Comparison of ENCODE assay signal across 26 cellular contexts in the genomic region with DNA sequence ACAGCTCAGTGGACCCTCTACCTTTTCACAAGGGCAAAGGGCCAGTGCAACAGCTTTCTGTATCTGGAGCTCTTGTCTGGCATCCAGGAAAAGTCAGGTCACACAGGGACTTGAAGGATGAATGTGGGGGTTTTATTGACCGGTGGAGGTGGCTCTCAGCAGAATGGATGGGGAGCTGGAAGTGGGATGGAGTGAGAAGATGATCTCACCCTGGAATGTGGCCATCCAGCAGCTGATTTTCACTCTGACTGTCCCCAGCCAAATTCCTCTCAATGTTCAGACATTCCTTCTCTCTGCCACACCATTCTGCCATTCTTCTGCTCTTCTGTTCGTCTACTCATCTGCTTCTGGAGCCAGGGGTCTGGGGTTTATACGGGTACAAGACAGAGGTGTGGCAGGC.
"Had no signal": no experiment of that assay in that cellular context is flagged by ENCODE, and none has a peak within 500 bp of the region (broad histone marks: within the 10 kb centered on the region; RNA-seq: fewer than 3 reads in every experiment).

No MANE protein-coding gene starts in this region.

- H3K27me3 Mint-ChIP-seq: activated CD4-positive, alpha-beta memory T cell treated with anti-CD3 and anti-CD28 coated beads, Interleukin-2, amount 10 ng/mL, durations not matched to agents 7 days and 5 days; activated CD4-positive, alpha-beta T cell treated with anti-CD3 and anti-CD28 coated beads, Interleukin-2, amount 10 ng/mL, durations not matched to agents 7 days and 5 days; activated naive CD4-positive, alpha-beta T cell treated with anti-CD3 and anti-CD28 coated beads, Interleukin-2, amount 50 U/mL, for 24 hours; IgD-negative memory B cell had no signal

- H3K9me3 ChIP-seq: body of pancreas had no signal

- H3K27ac Mint-ChIP-seq: activated CD4-positive, alpha-beta memory T cell treated with anti-CD3 and anti-CD28 coated beads, Interleukin-2, amount 10 ng/mL, durations not matched to agents 7 days and 5 days; activated CD4-positive, alpha-beta T cell treated with anti-CD3 and anti-CD28 coated beads, Interleukin-2, amount 10 ng/mL, durations not matched to agents 7 days and 5 days; activated naive CD4-positive, alpha-beta T cell treated with anti-CD3 and anti-CD28 coated beads, Interleukin-2, amount 50 U/mL, for 24 hours; activated T-cell treated with anti-CD3 and anti-CD28 coated beads, Interleukin-2, amount 50 U/mL, for 72 hours; activated T-helper 2 cell treated with anti-CD3 and anti-CD28 coated beads, Interferon-gamma antibody, Interleukin-2, Interleukin-4, amounts not matched to agents 10 μg/mL and 5 μg/mL and 100 μg/mL, durations not matched to agents 14 hours and 24 hours and 36 hours; IgD-negative memory B cell; T-cell had no signal

- H3K27ac ChIP-seq: body of pancreas, VCaP had no signal

- H3K4me1 ChIP-seq: body of pancreas had no signal

- H3K9me3 Mint-ChIP-seq: activated CD4-positive, alpha-beta memory T cell treated with anti-CD3 and anti-CD28 coated beads, Interleukin-2, amount 10 ng/mL, durations not matched to agents 7 days and 5 days; activated naive CD4-positive, alpha-beta T cell treated with anti-CD3 and anti-CD28 coated beads, Interleukin-2, amount 50 U/mL, for 24 hours; T-cell had no signal

- ATAC-seq: activated T-cell treated with anti-CD3 and anti-CD28 coated beads, Interleukin-2, amount 50 U/mL, for 72 hours; body of pancreas; T-cell had no signal

- H3K4me3 ChIP-seq: body of pancreas had no signal

- H3K4me3 Mint-ChIP-seq: activated CD4-positive, alpha-beta memory T cell treated with anti-CD3 and anti-CD28 coated beads, Interleukin-2, amount 10 ng/mL, durations not matched to agents 7 days and 5 days; activated CD4-positive, alpha-beta T cell treated with anti-CD3 and anti-CD28 coated beads, Interleukin-2, amount 10 ng/mL, durations not matched to agents 7 days and 5 days; activated naive CD4-positive, alpha-beta T cell treated with anti-CD3 and anti-CD28 coated beads, Interleukin-2, amount 50 U/mL, for 24 hours; activated T-cell treated with anti-CD3 and anti-CD28 coated beads, Interleukin-2, amount 50 U/mL, for 72 hours; IgD-negative memory B cell; T-cell had no signal

- DNase-seq: activated CD4-positive, alpha-beta memory T cell treated with anti-CD3 and anti-CD28 coated beads, Interleukin-2, amount 10 ng/mL, durations not matched to agents 7 days and 5 days; activated CD4-positive, alpha-beta T cell treated with anti-CD3 and anti-CD28 coated beads, Interleukin-2, amount 10 ng/mL, durations not matched to agents 7 days and 5 days; activated CD4-positive, CD25-positive, alpha-beta regulatory T cell; activated CD8-positive, alpha-beta memory T cell treated with anti-CD3 and anti-CD28 coated beads, Interleukin-2, amount 50 U/mL, for 4 hours; activated gamma-delta T cell treated with Interleukin-2 at 50 U/mL for 16 hours; activated T-cell treated with anti-CD3 and anti-CD28 coated beads, Interleukin-2, amount 50 U/mL, for 72 hours; aorta; body of pancreas; central memory CD4-positive, alpha-beta T cell; KG1; NCI-H1048; NCI-H146; NCI-H1930; NCI-H2171; NCI-H2227 treated with DMSO at 0.1 percent for 48 hours; NCI-H446 treated with DMSO at 0.1 percent for 48 hours; NCI-H526 treated with DMSO at 0.1 percent for 48 hours; NCI-H82; SHP77 treated with DMSO at 0.1 percent for 48 hours; T-cell; T-helper 2 cell; T1000 had no signal

- H3K27me3 ChIP-seq: body of pancreas had no signal

- H3K36me3 Mint-ChIP-seq: activated naive CD4-positive, alpha-beta T cell treated with anti-CD3 and anti-CD28 coated beads, Interleukin-2, amount 50 U/mL, for 24 hours; T-cell had no signal
